In the genomic region with DNA sequence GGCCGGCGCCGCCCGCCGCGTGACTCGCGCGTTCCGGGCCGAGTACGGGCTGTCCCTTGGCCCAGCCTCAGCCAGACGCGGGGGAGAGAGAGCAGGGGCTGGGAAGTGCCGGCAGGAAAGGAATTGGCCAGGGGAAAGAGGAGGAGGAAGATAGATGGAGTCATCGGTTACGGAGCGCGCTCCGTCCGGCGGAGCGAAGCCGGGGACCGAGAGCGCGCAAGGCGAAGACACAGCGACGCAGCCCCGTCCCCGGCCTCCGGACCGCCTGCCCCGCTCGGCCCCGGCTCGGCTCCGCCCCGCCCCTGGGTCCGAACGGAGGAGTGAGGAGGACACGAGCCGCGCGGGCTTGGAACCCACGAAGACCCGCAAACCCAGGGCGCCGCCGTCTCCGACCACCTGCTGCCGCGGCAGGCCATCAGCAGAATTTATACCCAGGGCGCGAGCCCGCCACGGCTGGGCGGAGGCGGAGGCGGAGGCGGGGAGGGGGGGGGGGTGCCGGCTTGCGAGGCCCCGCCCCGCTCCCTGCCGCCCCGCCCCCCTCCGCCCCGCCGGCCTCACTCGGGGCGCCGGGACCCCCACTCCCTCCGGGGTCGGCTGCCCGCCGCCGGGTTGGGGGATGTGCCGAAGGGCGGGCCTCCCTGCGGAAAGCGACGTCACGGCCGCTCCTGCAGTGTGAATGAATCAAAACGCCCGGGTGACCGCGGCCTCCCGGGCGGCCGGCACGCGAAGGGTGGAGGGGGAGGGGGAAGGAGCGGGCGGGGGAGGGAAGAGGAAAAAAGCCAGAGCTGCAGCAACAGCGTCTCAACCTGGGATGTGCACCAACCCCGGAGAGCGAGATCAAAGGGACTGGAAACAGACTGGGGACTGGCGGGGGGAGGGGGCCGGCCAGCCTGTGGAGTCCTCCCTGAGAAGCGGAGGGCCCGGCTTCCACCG, we compare ENCODE assay signal across 8 cellular contexts. TPM values are rescaled to one million over a fixed set of nuclear protein-coding genes. Genes with fewer than 3 reads are reported as not detected.
A peak's percentile ranks its signal among the peaks of the same experiment; 100 is the strongest.
DNase-seq lines count a peak whose midpoint lies in the region; ATAC-seq and TF ChIP-seq lines count a peak whose summit lies in the region.

A gene (plus strand): TSS at position 782 of the 933 bp plus-strand sequence. CDS start 266 bp downstream, outside the sequence.

- 1% methylated on average over 58 to 104 of the region's 105 CpGs for WGBS in lung, 2 donors

- peak; percentile 20 for DNase-seq in stimulated activated CD4-positive, alpha-beta T cell treated with anti-CD3 and anti-CD28 coated beads, Interleukin-12 subunit alpha, Interleukin-12 subunit beta, amount 100 ng/mL, for 4 hours
- DNase-seq in stimulated activated CD4-positive, alpha-beta T cell treated with anti-CD3 and anti-CD28 coated beads, Interleukin-1b, Interleukin-23, amount 100 ng/mL, for 48 hours, result no peak
- DNase-seq in HuH-7 (ENCODE audit: low spot score) (peak; percentile 88), SK-MEL-5 (ENCODE audit: low read depth, low spot score) (peak; percentile 56), lung (ENCODE audit: low spot score) (no peak), type B pancreatic cell (ENCODE audit: extremely low spot score, unreplicated experiment) (no peak)

- no peak within 1 kb of the TSS for H3K27ac ChIP-seq in lung (ENCODE audit: low read depth in 1 of 2, low read length in 1 of 2)

- H3K4me3 Mint-ChIP-seq in dendritic cell treated with granulocyte-macrophage colony-stimulating factor and Interleukin-4, amounts not matched to agents 40 ng/mL and 50 ng/mL, for 4 days, result peak within 1 kb of the TSS; percentile 78
- H3K4me3 Mint-ChIP-seq in type B pancreatic cell, result peak within 1 kb of the TSS; percentile 81

- peaks cover 16% of the 10 kb centered on the region for H3K27me3 ChIP-seq in lung (ENCODE audit: control insufficient read depth, insufficient read depth)

- in situ Hi-C loops in SK-MEL-5 (cut with HindIII; ENCODE audit: low pct_unique_long_range_greater_than_20kb, low sequenced_read_pairs), result no loop called here

- no peak for ATAC-seq in lung (ENCODE audit: insufficient read depth, low FRiP score)
- ATAC-seq in HG03469 (IDR thresholded peaks at IDR 0.05; ENCODE audit: unreplicated experiment), result no peak

- no peaks in the 10 kb centered on the region for H3K36me3 ChIP-seq in lung (ENCODE audit: control insufficient read depth in 2 of 2, insufficient read depth in 2 of 2, low read length in 2 of 2)

- no peaks in the 10 kb centered on the region for H3K9me3 Mint-ChIP-seq in dendritic cell treated with granulocyte-macrophage colony-stimulating factor and Interleukin-4, amounts not matched to agents 40 ng/mL and 50 ng/mL, for 4 days
- H3K9me3 Mint-ChIP-seq in type B pancreatic cell, result no peaks in the 10 kb centered on the region

- peaks cover 87% of the 10 kb centered on the region for H3K27me3 Mint-ChIP-seq in dendritic cell treated with granulocyte-macrophage colony-stimulating factor and Interleukin-4, amounts not matched to agents 40 ng/mL and 50 ng/mL, for 4 days
- H3K27me3 Mint-ChIP-seq in type B pancreatic cell, result peaks cover 92% of the 10 kb centered on the region

- peaks cover 0 to 23% of the 10 kb centered on the region in 2 donors for H3K4me1 ChIP-seq in lung (ENCODE audit: control insufficient read depth in 2 of 2, insufficient read depth in 2 of 2, low read length in 2 of 2)

- no peaks in the 10 kb centered on the region for H3K36me3 Mint-ChIP-seq in dendritic cell treated with granulocyte-macrophage colony-stimulating factor and Interleukin-4, amounts not matched to agents 40 ng/mL and 50 ng/mL, for 4 days (ENCODE audit: low read depth)
- no peaks in the 10 kb centered on the region for H3K36me3 Mint-ChIP-seq in type B pancreatic cell

- peak within 1 kb of the TSS; percentile 39 for H3K4me3 ChIP-seq in lung

- intact Hi-C loops in dendritic cell treated with granulocyte-macrophage colony-stimulating factor and Interleukin-4, amounts not matched to agents 40 ng/mL and 50 ng/mL, for 4 days (cut with micrococcal nuclease), result no loop called here

- TF ChIP-seq CTCF in lung (IDR thresholded peaks at IDR 0.05; ENCODE audit: control extremely low read depth, extremely low read depth) (no peak), type B pancreatic cell (conservative IDR thresholded peaks at IDR 0.05) (no peak)

- peaks cover 0 to 11% of the 10 kb centered on the region in 2 donors for H3K9me3 ChIP-seq in lung (ENCODE audit: control insufficient read depth in 2 of 2, insufficient read depth in 1 of 2, low read length in 1 of 2)

- H3K4me1 Mint-ChIP-seq in dendritic cell treated with granulocyte-macrophage colony-stimulating factor and Interleukin-4, amounts not matched to agents 40 ng/mL and 50 ng/mL, for 4 days (ENCODE audit: low read depth), result peaks cover 53% of the 10 kb centered on the region
- peaks cover 10% of the 10 kb centered on the region for H3K4me1 Mint-ChIP-seq in type B pancreatic cell (ENCODE audit: unreplicated experiment)

- no peak within 1 kb of the TSS for H3K27ac Mint-ChIP-seq in dendritic cell treated with granulocyte-macrophage colony-stimulating factor and Interleukin-4, amounts not matched to agents 40 ng/mL and 50 ng/mL, for 4 days
- H3K27ac Mint-ChIP-seq in type B pancreatic cell, result no peak within 1 kb of the TSS

RNA-seq across cellular contexts. Expression of the gene that starts here (rescaled TPM):
- total RNA-seq in SK-MEL-5 (2014; rRNA removed; shearing (Covaris generic)), result 0.13 and 0.61 TPM in 2 replicates
- 0.08 and 0.10 TPM in 2 replicates for polyA plus RNA-seq in SK-MEL-5 (2015; cell fraction: cytosol; rRNA removed)
- 0.78 TPM in 1 of 2 replicates, not detected in the other for polyA plus RNA-seq in SK-MEL-5 (2015; cell fraction: nucleus; rRNA removed)
- total RNA-seq in lung (under 1 TPM in 1 of 2 donors, not detected in 1; 0.03 TPM), type B pancreatic cell (ENCODE audit: low replicate concordance) (0.22 and 0.38 TPM in 2 replicates)
- under 1 TPM; 0.02 TPM for polyA plus RNA-seq in lung

Comparison
In these comparisons a context has a peak if more than half of its experiments do, and no peak if none do; other contexts are left out.
1. DNase-seq: peak in stimulated activated CD4-positive, alpha-beta T cell treated with anti-CD3 and anti-CD28 coated beads, Interleukin-12 subunit alpha, Interleukin-12 subunit beta, amount 100 ng/mL, for 4 hours (single experiment) and HuH-7 (single experiment); none in stimulated activated CD4-positive, alpha-beta T cell treated with anti-CD3 and anti-CD28 coated beads, Interleukin-1b, Interleukin-23, amount 100 ng/mL, for 48 hours (single experiment), lung (single experiment) and type B pancreatic cell (single experiment).
2. Peak in DNase-seq in SK-MEL-5; RNA of the gene not detected or under 1 TPM.